11 cellular contexts compared by ENCODE assay signal in genomic region chr17:36950027-36950426, GRCh38. TPM values are rescaled to one million over a fixed set of nuclear protein-coding genes. Genes with fewer than 3 reads are reported as not detected.
DNase-seq lines count a peak whose midpoint lies in the region; ATAC-seq and TF ChIP-seq lines count a peak whose summit lies in the region.
"Had no signal": no experiment of that assay in that cellular context is flagged by ENCODE, and none has a peak within 500 bp of the region (broad histone marks: within the 10 kb centered on the region; RNA-seq: fewer than 3 reads in every experiment).

No MANE protein-coding gene starts in this region.

- H3K4me3 ChIP-seq in GM12864 (ENCODE audit: low read depth, low read length) = peak overlapping the region; percentile 91
- H3K4me3 ChIP-seq in RWPE2 (ENCODE audit: severe bottlenecking) = peak overlapping the region; percentile 85
- H3K4me3 ChIP-seq in esophagus squamous epithelium = peak overlapping the region in 3 of 4 donors; percentile 79 to 98 (median 85)
- H3K4me3 ChIP-seq in psoas muscle = peak overlapping the region; percentile 74

- H3K9me3 ChIP-seq in RWPE2 (ENCODE audit: severe bottlenecking) = no peaks in the 10 kb centered on the region
- no peaks in the 10 kb centered on the region for H3K9me3 ChIP-seq in esophagus squamous epithelium
- H3K9me3 ChIP-seq in psoas muscle = no peaks in the 10 kb centered on the region

- H3K36me3 ChIP-seq in RWPE2 (ENCODE audit: low read depth) = peaks cover 50% of the 10 kb centered on the region
- H3K36me3 ChIP-seq in esophagus squamous epithelium = peaks cover 0 to 34% (median 13%) of the 10 kb centered on the region in 3 donors
- peaks cover 14 to 48% of the 10 kb centered on the region in 2 donors for H3K36me3 ChIP-seq in psoas muscle (ENCODE audit: insufficient read depth in 1 of 2, low read depth in 1 of 2)

- DNase-seq in GM12864 (ENCODE audit: low read depth) (no peak), RWPE2 (ENCODE audit: low spot score) (no peak), esophagus squamous epithelium (lab: John Stamatoyannopoulos, UW) (no peak), psoas muscle (no peak), putamen (ENCODE audit: low spot score) (no peak), NCI-H2171 (lab: John Stamatoyannopoulos, UW) (no peak), NCI-H1436 treated with DMSO at 0.1 percent for 48 hours (lab: John Stamatoyannopoulos, UW) (no peak)
- DNase-seq in central memory CD4-positive, alpha-beta T cell = no peak
- DNase-seq: activated CD8-positive, alpha-beta memory T cell treated with anti-CD3 and anti-CD28 coated beads, Interleukin-2, amount 50 U/mL, for 4 hours; NCI-H187 treated with DMSO at 0.1 percent for 48 hours had no signal

- TF ChIP-seq CTCF in GM12864 (IDR thresholded peaks at IDR 0.05; ENCODE audit: low read depth, low read length, missing control alignments) (no peak), RWPE2 (IDR thresholded peaks at IDR 0.05; ENCODE audit: poor library complexity, severe bottlenecking) (no peak), esophagus squamous epithelium (IDR thresholded peaks at IDR 0.05) (no peak), psoas muscle (IDR thresholded peaks at IDR 0.05) (no peak)

- ATAC-seq in RWPE2 (ENCODE audit: low read depth) = no peak
- no peak for ATAC-seq in psoas muscle

- peaks cover 31% of the 10 kb centered on the region for H3K27me3 ChIP-seq in RWPE2 (ENCODE audit: insufficient read depth, poor library complexity, severe bottlenecking)
- peaks cover 11 to 31% (median 23%) of the 10 kb centered on the region in 4 donors for H3K27me3 ChIP-seq in esophagus squamous epithelium
- H3K27me3 ChIP-seq in psoas muscle (ENCODE audit: insufficient read depth in 3 of 3, low read length in 2 of 3) = peaks cover 5 to 29% (median 15%) of the 10 kb centered on the region in 3 donors

- no peak for TF ChIP-seq POLR2A in esophagus squamous epithelium (IDR thresholded peaks at IDR 0.05)

- 46 to 59% methylated on average over 6 to 8 of the region's 8 CpGs for WGBS in esophagus squamous epithelium, 2 donors
- WGBS in psoas muscle, 3 donors = 66 to 76% (median 73%) methylated on average over 8 of the region's 8 CpGs

- H3K4me1 ChIP-seq in RWPE2 (ENCODE audit: insufficient read depth, poor library complexity, severe bottlenecking) (peaks cover 7% of the 10 kb centered on the region), esophagus squamous epithelium (peaks cover 0 to 40% (median 18%) of the 10 kb centered on the region in 3 donors), psoas muscle (peaks cover 21% of the 10 kb centered on the region)

- intact Hi-C loops in esophagus squamous epithelium (cut with DNase I) = no loop called here
- intact Hi-C loops in psoas muscle (cut with DNase I) = loop anchor here in 1 of 2 donors (10.0 kb wide), 1 partner anchor 95 kb away; no protein-coding TSS in a partner anchor

- H3K27ac ChIP-seq in RWPE2 (ENCODE audit: poor library complexity, severe bottlenecking) (no peak overlapping the region), esophagus squamous epithelium (no peak overlapping the region), psoas muscle (peak overlapping the region; percentile 90)

RNA-seq across cellular contexts. Expression of gene AATF, which starts 1.3 kb away (rescaled TPM):
- total RNA-seq in esophagus squamous epithelium (10 to 100 TPM; 22.4 to 36.4 (median 32.4) TPM), psoas muscle (10 to 100 TPM; 23.5 to 40.6 (median 36.6) TPM)
- 10 to 100 TPM; 41.4 to 54.8 (median 52.8) TPM for polyA plus RNA-seq in psoas muscle

RNA-seq across cellular contexts. Expression of gene LHX1, which starts 12.8 kb away (rescaled TPM):
- total RNA-seq in esophagus squamous epithelium (not detected), psoas muscle (not detected)
- not detected for polyA plus RNA-seq in psoas muscle
- total RNA-seq: myocyte had no signal
